1 cellular context compared by ENCODE assay signal in genomic region chr6:137265574-137265973, GRCh38.
TF ChIP-seq lines count a peak whose summit lies in the region.

No MANE protein-coding gene starts in this region.

TF ChIP-seq in GM23338, 12 proteins besides CTCF, POLR2A, EP300 and RAD21 (continued from another document):
- TF ChIP-seq POLR2AphosphoS5 (IDR thresholded peaks at IDR 0.05; ENCODE audit: low read depth): no peak
- TF ChIP-seq ZNF114 (CRISPR knock-in tag; IDR thresholded peaks at IDR 0.05): no peak
- TF ChIP-seq CREB1 (CRISPR knock-in tag; IDR thresholded peaks at IDR 0.05; ENCODE audit: low read depth): no peak
